5 cellular contexts compared by ENCODE assay signal in genomic region chr14:20954736-20955537, GRCh38. TPM values are rescaled to one million over a fixed set of nuclear protein-coding genes. Genes with fewer than 3 reads are reported as not detected.
"Had no signal": no experiment of that assay in that cellular context is flagged by ENCODE, and none has a peak within 500 bp of the region (broad histone marks: within the 10 kb centered on the region; RNA-seq: fewer than 3 reads in every experiment).

Gene RNASE2 (plus strand): TSS chr14:20955487. CDS start chr14:20955772, 285 bp downstream.

RNA-seq across cellular contexts. Expression of gene RNASE2, which starts in this region (rescaled TPM):
- total RNA-seq: activated CD4-positive, alpha-beta memory T cell treated with anti-CD3 and anti-CD28 coated beads for 36 hours; activated T-cell treated with anti-CD3 and anti-CD28 coated beads, Interleukin-2, amount 50 U/mL, for 72 hours; cardiac muscle cell; mesothelial cell of epicardium had no signal
- polyA plus RNA-seq: cardiac muscle cell, keratinocyte had no signal
